In the genomic region with DNA sequence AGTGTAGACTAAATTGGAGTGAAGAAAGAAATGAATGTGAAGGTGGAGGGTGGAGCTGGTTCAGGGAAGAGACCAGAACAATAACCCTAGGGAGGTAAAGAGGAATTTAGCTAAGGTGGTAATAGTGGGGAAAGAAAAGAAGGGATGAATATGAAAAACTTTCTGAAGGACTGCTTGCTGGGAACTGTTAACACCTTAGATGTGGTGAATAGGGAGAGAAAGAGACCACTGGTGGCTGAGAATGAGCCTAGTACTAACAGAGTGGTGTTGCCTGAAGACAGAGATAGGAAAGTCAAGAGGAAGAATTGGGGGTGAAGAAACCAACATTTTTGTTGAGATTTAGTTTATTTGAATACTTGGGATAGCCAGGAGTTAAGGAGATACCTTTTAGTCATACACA, we compare ENCODE assay signal across 36 cellular contexts.
"Had no signal": no experiment of that assay in that cellular context is flagged by ENCODE, and none has a peak within 500 bp of the region (broad histone marks: within the 10 kb centered on the region; RNA-seq: fewer than 3 reads in every experiment).

No MANE protein-coding gene starts in this region.

- H2AFZ ChIP-seq: parathyroid adenoma had no signal

- H3K4me2 ChIP-seq: neural progenitor cell had no signal

- H3K27ac ChIP-seq: adrenal gland, body of pancreas, epithelial cell of prostate, esophagus squamous epithelium, neural progenitor cell, parathyroid adenoma, psoas muscle, sigmoid colon, uterus had no signal

- H3K4me1 Mint-ChIP-seq: activated naive CD8-positive, alpha-beta T cell treated with anti-CD3 and anti-CD28 coated beads for 36 hours; natural killer cell; stimulated activated memory B cell treated with anti-CD40 and anti-IgM and Interleukin-4, amounts not matched to agents 10 μg/mL and 1 μg/mL and 100 μg/mL, for 72 hours; stimulated activated naive CD8-positive, alpha-beta T cell treated with anti-CD3 and anti-CD28 coated beads, Interleukin-15, amount 100 ng/mL, for 72 hours had no signal

- H3K27me3 ChIP-seq: adrenal gland, body of pancreas, esophagus squamous epithelium, sigmoid colon, uterus had no signal

- H3K27ac Mint-ChIP-seq: activated naive CD4-positive, alpha-beta T cell treated with anti-CD3 and anti-CD28 coated beads for 36 hours; activated naive CD8-positive, alpha-beta T cell treated with anti-CD3 and anti-CD28 coated beads for 36 hours; activated T-helper 1 cell treated with anti-CD3 and anti-CD28 coated beads, Interleukin-12 subunit alpha, Interleukin-12 subunit beta, Interleukin-2, Interleukin-4 antibody, amounts not matched to agents 30 ng/mL and 10 ng/mL and 1 ng/mL, durations not matched to agents 14 hours and 24 hours and 36 hours; natural killer cell; neural progenitor cell; stimulated activated memory B cell treated with anti-CD40 and anti-IgM and Interleukin-4, amounts not matched to agents 10 μg/mL and 1 μg/mL and 100 μg/mL, for 72 hours; stimulated activated naive CD8-positive, alpha-beta T cell treated with anti-CD3 and anti-CD28 coated beads, Interleukin-15, amount 100 ng/mL, for 72 hours; type B pancreatic cell had no signal

- H3K36me3 Mint-ChIP-seq: activated naive CD8-positive, alpha-beta T cell treated with anti-CD3 and anti-CD28 coated beads for 36 hours; natural killer cell; neural progenitor cell; stimulated activated memory B cell treated with anti-CD40 and anti-IgM and Interleukin-4, amounts not matched to agents 10 μg/mL and 1 μg/mL and 100 μg/mL, for 72 hours; type B pancreatic cell had no signal

- H3K4me3 ChIP-seq: adrenal gland, body of pancreas, esophagus squamous epithelium, neural progenitor cell, psoas muscle, sigmoid colon, uterus had no signal

- H3K79me2 ChIP-seq: parathyroid adenoma had no signal

- H3K9me3 Mint-ChIP-seq: activated naive CD4-positive, alpha-beta T cell treated with anti-CD3 and anti-CD28 coated beads for 36 hours; activated naive CD8-positive, alpha-beta T cell treated with anti-CD3 and anti-CD28 coated beads for 36 hours; neural progenitor cell; type B pancreatic cell had no signal

- ATAC-seq: body of pancreas; left cardiac atrium; natural killer cell; psoas muscle; stimulated activated memory B cell treated with anti-CD40 and anti-IgM and Interleukin-4, amounts not matched to agents 10 μg/mL and 1 μg/mL and 100 μg/mL, for 72 hours; stimulated activated naive CD8-positive, alpha-beta T cell treated with anti-CD3 and anti-CD28 coated beads, Interleukin-15, amount 100 ng/mL, for 72 hours had no signal

- H3K9me3 ChIP-seq: adrenal gland, body of pancreas, esophagus squamous epithelium, psoas muscle, sigmoid colon, uterus had no signal

- H3K36me3 ChIP-seq: adrenal gland, esophagus squamous epithelium, neural progenitor cell, sigmoid colon, uterus had no signal

- H3K4me3 Mint-ChIP-seq: activated naive CD4-positive, alpha-beta T cell treated with anti-CD3 and anti-CD28 coated beads for 36 hours; activated naive CD8-positive, alpha-beta T cell treated with anti-CD3 and anti-CD28 coated beads for 36 hours; activated T-helper 1 cell treated with anti-CD3 and anti-CD28 coated beads, Interleukin-12 subunit alpha, Interleukin-12 subunit beta, Interleukin-2, Interleukin-4 antibody, amounts not matched to agents 30 ng/mL and 10 ng/mL and 1 ng/mL, durations not matched to agents 14 hours and 24 hours and 36 hours; natural killer cell; neural progenitor cell; stimulated activated memory B cell treated with anti-CD40 and anti-IgM and Interleukin-4, amounts not matched to agents 10 μg/mL and 1 μg/mL and 100 μg/mL, for 72 hours; stimulated activated naive CD8-positive, alpha-beta T cell treated with anti-CD3 and anti-CD28 coated beads, Interleukin-15, amount 100 ng/mL, for 72 hours; type B pancreatic cell had no signal

- FAIRE-seq: colon, endometrium, keratinocyte, small intestine had no signal

- DNase-seq: activated CD4-positive, alpha-beta T cell treated with anti-CD3 and anti-CD28 coated beads for 4 hours; activated CD4-positive, alpha-beta T cell treated with anti-CD3 and anti-CD28 coated beads, Interleukin-2, amount 50 U/mL, for 4 hours; activated CD8-positive, alpha-beta memory T cell treated with anti-CD3 and anti-CD28 coated beads, Interleukin-2, amount 50 U/mL, for 4 hours; activated effector memory CD4-positive, alpha-beta T cell treated with anti-CD3 and anti-CD28 coated beads, Interleukin-2, amount 50 U/mL, for 16 hours; activated naive CD4-positive, alpha-beta T cell treated with anti-CD3 and anti-CD28 coated beads for 36 hours; activated naive CD8-positive, alpha-beta T cell treated with anti-CD3 and anti-CD28 coated beads for 36 hours; activated T-cell treated with anti-CD3 and anti-CD28 coated beads, Interleukin-2, amount 50 U/mL, for 1 hour; adrenal gland; aorta; body of pancreas; dermis blood vessel endothelial cell; effector CD4-positive, alpha-beta T cell; esophagus squamous epithelium; foreskin melanocyte; left cardiac atrium; midbrain; natural killer cell; occipital lobe; psoas muscle; sigmoid colon; small intestine; stimulated activated CD4-positive, alpha-beta T cell treated with anti-CD3 and anti-CD28 coated beads, Interleukin-1b, Interleukin-23, amount 100 ng/mL, for 48 hours; stimulated activated CD4-positive, alpha-beta T cell treated with anti-CD3 and anti-CD28 coated beads, Interleukin-4, amount 100 ng/mL, for 4 hours; stimulated activated CD8-positive, alpha-beta memory T cell treated with anti-CD3 and anti-CD28 coated beads, Interleukin-4, amount 100 ng/mL, for 48 hours; stimulated activated naive CD8-positive, alpha-beta T cell treated with anti-CD3 and anti-CD28 coated beads, Interleukin-15, amount 100 ng/mL, for 72 hours; substantia nigra; uterus had no signal

- H3K9ac ChIP-seq: neural progenitor cell, parathyroid adenoma had no signal

- H3K4me1 ChIP-seq: adrenal gland, body of pancreas, esophagus squamous epithelium, parathyroid adenoma, psoas muscle, sigmoid colon, uterus had no signal

- H3K27me3 Mint-ChIP-seq: activated naive CD8-positive, alpha-beta T cell treated with anti-CD3 and anti-CD28 coated beads for 36 hours; stimulated activated memory B cell treated with anti-CD40 and anti-IgM and Interleukin-4, amounts not matched to agents 10 μg/mL and 1 μg/mL and 100 μg/mL, for 72 hours; stimulated activated naive CD8-positive, alpha-beta T cell treated with anti-CD3 and anti-CD28 coated beads, Interleukin-15, amount 100 ng/mL, for 72 hours had no signal
